Comparison of ENCODE assay signal across 13 cellular contexts in genomic region chr17:66920965-66921364, GRCh38. TPM values are rescaled to one million over a fixed set of nuclear protein-coding genes. Genes with fewer than 3 reads are reported as not detected.
"Had no signal": no experiment of that assay in that cellular context is flagged by ENCODE, and none has a peak within 500 bp of the region (broad histone marks: within the 10 kb centered on the region; RNA-seq: fewer than 3 reads in every experiment).

No MANE protein-coding gene starts in this region.

- H3K4me3 ChIP-seq: adrenal gland, body of pancreas, lung, right atrium auricular region, tibial artery, vagina had no signal

- FAIRE-seq: small intestine had no signal

- DNase-seq: activated B cell treated with CpG ODN at 0.5 μM for 24 hours; activated CD4-positive, alpha-beta T cell treated with anti-CD3 and anti-CD28 coated beads, Interleukin-2, amount 10 ng/mL, durations not matched to agents 7 days and 5 days; activated naive CD4-positive, alpha-beta T cell treated with anti-CD3 and anti-CD28 coated beads, Interleukin-2, amount 10 ng/mL, durations not matched to agents 7 days and 5 days; adrenal gland; body of pancreas; left colon; naive B cell; small intestine; tibial artery had no signal

RNA-seq across cellular contexts. Expression of gene CACNG4, which starts 43.5 kb away (rescaled TPM):
- total RNA-seq: activated B cell treated with CpG ODN at 0.5 μM for 24 hours; activated CD4-positive, alpha-beta T cell treated with anti-CD3 and anti-CD28 coated beads, Interleukin-2, amount 10 ng/mL, durations not matched to agents 7 days and 5 days; activated T-helper 2 cell treated with anti-CD3 and anti-CD28 coated beads, Interferon-gamma antibody, Interleukin-2, Interleukin-4, amounts not matched to agents 10 μg/mL and 5 μg/mL and 100 μg/mL, durations not matched to agents 14 hours and 24 hours and 36 hours had no signal
